In the genomic region with DNA sequence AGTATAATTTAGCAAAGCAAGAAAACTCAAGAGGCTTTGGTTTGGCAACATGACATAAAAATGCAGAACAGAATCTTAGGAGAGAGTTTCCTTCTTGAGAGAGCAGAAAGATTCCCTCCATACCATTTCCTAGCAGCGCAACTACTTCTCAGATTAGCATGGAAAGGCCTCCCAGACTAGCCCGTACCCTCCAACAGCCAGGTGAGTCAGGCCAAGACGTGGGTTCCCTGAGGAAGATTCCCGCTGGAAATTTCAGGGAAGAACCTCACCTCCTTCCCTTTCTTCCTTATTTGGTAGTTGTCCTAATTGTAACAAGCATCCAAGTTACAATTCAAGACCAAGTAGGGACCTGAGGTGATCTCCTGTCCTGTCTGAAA, we compare ENCODE assay signal across 15 cellular contexts. TPM values are rescaled to one million over a fixed set of nuclear protein-coding genes. Genes with fewer than 3 reads are reported as not detected.
DNase-seq lines count a peak whose midpoint lies in the region; ATAC-seq and TF ChIP-seq lines count a peak whose summit lies in the region.
"Had no signal": no experiment of that assay in that cellular context is flagged by ENCODE, and none has a peak within 500 bp of the region (broad histone marks: within the 10 kb centered on the region; RNA-seq: fewer than 3 reads in every experiment).

No MANE protein-coding gene starts in this region.

- H3K4me2 ChIP-seq in SK-N-SH = peak overlapping the region; percentile 74

- H3K36me3 ChIP-seq in SK-N-SH (replicated peaks in 1 of 2; ENCODE audit: control insufficient read depth in 1 of 2, insufficient read depth in 2 of 2, low read length in 1 of 2) (peaks cover 0 to 9% of the 10 kb centered on the region in 2 experiments), brain microvascular endothelial cell (replicated peaks) (peaks cover 63% of the 10 kb centered on the region), mesodermal cell (ENCODE audit: control insufficient read depth, insufficient read depth, low read length) (peaks cover 76% of the 10 kb centered on the region), thyroid gland (no peaks in the 10 kb centered on the region)
- H3K36me3 ChIP-seq in CD8-positive, alpha-beta memory T cell (ENCODE audit: insufficient read depth, low read length) = no peaks in the 10 kb centered on the region
- H3K36me3 ChIP-seq: MG63, right lobe of liver had no signal

- CTCF ChIA-PET in SK-N-SH (lab: Yijun Ruan, JAX) = no interaction called here
- CTCF ChIA-PET in CD8-positive, alpha-beta memory T cell (lab: Charles Lee) = no interaction called here
- CTCF ChIA-PET in activated CD4-positive, alpha-beta memory T cell treated with anti-CD3 and anti-CD28 coated beads for 36 hours (lab: Charles Lee) = no interaction called here

- no peak for TF ChIP-seq RAD21 in SK-N-SH (IDR thresholded peaks at IDR 0.05; ENCODE audit: low read length)

- H3K9me3 ChIP-seq in SK-N-SH (no peaks in the 10 kb centered on the region), mesodermal cell (ENCODE audit: control insufficient read depth, low read length) (no peaks in the 10 kb centered on the region), thyroid gland (no peaks in the 10 kb centered on the region)
- H3K9me3 ChIP-seq in CD8-positive, alpha-beta memory T cell (ENCODE audit: low read length) = no peaks in the 10 kb centered on the region
- H3K9me3 ChIP-seq: MG63, right lobe of liver had no signal

- H4K20me1 ChIP-seq in SK-N-SH (ENCODE audit: insufficient read depth) = no peaks in the 10 kb centered on the region

- TF ChIP-seq EP300 in SK-N-SH (IDR thresholded peaks at IDR 0.05; ENCODE audit: borderline replicate concordance in 1 of 2, low read depth in 1 of 2, low read length in 1 of 2) = no peak

- in situ Hi-C loops in brain microvascular endothelial cell (cut with HindIII; ENCODE audit: low pct_ligation_motif_present, low sequenced_read_pairs) = no loop called here

- H3K9me3 Mint-ChIP-seq in CD8-positive, alpha-beta memory T cell = no peaks in the 10 kb centered on the region
- H3K9me3 Mint-ChIP-seq in activated CD4-positive, alpha-beta memory T cell treated with anti-CD3 and anti-CD28 coated beads for 36 hours = no peaks in the 10 kb centered on the region
- H3K9me3 Mint-ChIP-seq: activated naive CD8-positive, alpha-beta T cell treated with anti-CD3 and anti-CD28 coated beads, Interleukin-2, amount 10 ng/mL, durations not matched to agents 7 days and 5 days; stimulated activated naive CD8-positive, alpha-beta T cell treated with anti-CD3 and anti-CD28 coated beads, Interleukin-15, Interleukin-2, amounts not matched to agents 100 ng/mL and 50 ng/mL, for 24 hours had no signal

- H3K27me3 ChIP-seq in SK-N-SH (ENCODE audit: insufficient read depth) (no peaks in the 10 kb centered on the region), brain microvascular endothelial cell (replicated peaks) (no peaks in the 10 kb centered on the region), thyroid gland (no peaks in the 10 kb centered on the region)
- no peaks in the 10 kb centered on the region for H3K27me3 ChIP-seq in CD8-positive, alpha-beta memory T cell (ENCODE audit: insufficient read depth, low read length, poor library complexity, severe bottlenecking)
- H3K27me3 ChIP-seq: MG63, right lobe of liver had no signal

- H3F3A ChIP-seq in SK-N-SH (replicated peaks; ENCODE audit: insufficient read depth) = peaks cover 60% of the 10 kb centered on the region

- no peak for TF ChIP-seq CTCF in SK-N-SH (IDR thresholded peaks at IDR 0.05)
- TF ChIP-seq CTCF in brain microvascular endothelial cell (IDR thresholded peaks at IDR 0.05; ENCODE audit: low read depth, low read length, missing control alignments) = no peak
- TF ChIP-seq CTCF in thyroid gland (IDR thresholded peaks at IDR 0.05) = no peak

- no peaks in the 10 kb centered on the region for H3K36me3 Mint-ChIP-seq in CD8-positive, alpha-beta memory T cell
- H3K36me3 Mint-ChIP-seq in activated CD4-positive, alpha-beta memory T cell treated with anti-CD3 and anti-CD28 coated beads for 36 hours = no peaks in the 10 kb centered on the region
- H3K36me3 Mint-ChIP-seq: activated naive CD8-positive, alpha-beta T cell treated with anti-CD3 and anti-CD28 coated beads, Interleukin-2, amount 10 ng/mL, durations not matched to agents 7 days and 5 days had no signal

- ATAC-seq in SK-N-SH treated with all-trans-retinoic acid at 6 μM for 48 hours = no peak

- H3K79me2 ChIP-seq in SK-N-SH (ENCODE audit: insufficient read depth) = peaks cover 90% of the 10 kb centered on the region

- DNase-seq in SK-N-SH (no peak), brain microvascular endothelial cell (no peak), thyroid gland (no peak), hippocampal formation (lab: John Stamatoyannopoulos, UW) (no peak)
- no peak for DNase-seq in CD8-positive, alpha-beta memory T cell
- no peak for DNase-seq in activated CD4-positive, alpha-beta memory T cell treated with anti-CD3 and anti-CD28 coated beads for 36 hours
- DNase-seq: activated naive CD8-positive, alpha-beta T cell treated with anti-CD3 and anti-CD28 coated beads, Interleukin-2, amount 10 ng/mL, durations not matched to agents 7 days and 5 days; COR-L47; NCI-H2107; right lobe of liver had no signal

- no peak overlapping the region for H2AFZ ChIP-seq in SK-N-SH (ENCODE audit: low read depth)

- no peak overlapping the region for H3K4me3 ChIP-seq in SK-N-SH (ENCODE audit: low read depth in 2 of 2, low read length in 1 of 2)
- no peak overlapping the region for H3K4me3 ChIP-seq in brain microvascular endothelial cell (ENCODE audit: low read depth, low read length)
- no peak overlapping the region for H3K4me3 ChIP-seq in mesodermal cell (ENCODE audit: extremely low read depth, insufficient read depth, low read length, poor library complexity, severe bottlenecking)
- no peak overlapping the region for H3K4me3 ChIP-seq in thyroid gland (replicated peaks in 1 of 3)
- H3K4me3 ChIP-seq in CD8-positive, alpha-beta memory T cell (ENCODE audit: low read length) = no peak overlapping the region
- H3K4me3 ChIP-seq: MG63, right lobe of liver had no signal

- peaks cover 0 to 4% (median 0%) of the 10 kb centered on the region in 3 donors for H3K4me1 Mint-ChIP-seq in CD8-positive, alpha-beta memory T cell
- peaks cover 5% of the 10 kb centered on the region for H3K4me1 Mint-ChIP-seq in activated CD4-positive, alpha-beta memory T cell treated with anti-CD3 and anti-CD28 coated beads for 36 hours (ENCODE audit: low read depth)

- H3K4me3 Mint-ChIP-seq in CD8-positive, alpha-beta memory T cell = no peak overlapping the region
- H3K4me3 Mint-ChIP-seq in activated CD4-positive, alpha-beta memory T cell treated with anti-CD3 and anti-CD28 coated beads for 36 hours = no peak overlapping the region
- H3K4me3 Mint-ChIP-seq: activated naive CD8-positive, alpha-beta T cell treated with anti-CD3 and anti-CD28 coated beads, Interleukin-2, amount 10 ng/mL, durations not matched to agents 7 days and 5 days; stimulated activated naive CD8-positive, alpha-beta T cell treated with anti-CD3 and anti-CD28 coated beads, Interleukin-15, Interleukin-2, amounts not matched to agents 100 ng/mL and 50 ng/mL, for 24 hours had no signal

- H3K4me1 ChIP-seq in SK-N-SH (ENCODE audit: control insufficient read depth in 1 of 2, insufficient read depth in 2 of 2, low read depth in 1 of 2, low read length in 1 of 2) (peaks cover 15 to 42% of the 10 kb centered on the region in 2 experiments; a peak in 3 of 4 replicates), mesodermal cell (ENCODE audit: control insufficient read depth, insufficient read depth, low read length, poor library complexity, severe bottlenecking) (peaks cover 66% of the 10 kb centered on the region), thyroid gland (peaks cover 81 to 98% of the 10 kb centered on the region in 2 donors)
- no peaks in the 10 kb centered on the region for H3K4me1 ChIP-seq in CD8-positive, alpha-beta memory T cell (ENCODE audit: insufficient read depth, low read length)
- H3K4me1 ChIP-seq: right lobe of liver had no signal

- H3K27me3 Mint-ChIP-seq in CD8-positive, alpha-beta memory T cell = peaks cover 24 to 26% of the 10 kb centered on the region in 2 donors
- H3K27me3 Mint-ChIP-seq in activated CD4-positive, alpha-beta memory T cell treated with anti-CD3 and anti-CD28 coated beads for 36 hours = peaks cover 27% of the 10 kb centered on the region

- TF ChIP-seq POLR2A in thyroid gland (IDR thresholded peaks at IDR 0.05) = no peak

- intact Hi-C loops in thyroid gland (cut with DNase I) = loop anchor here (10.0 kb wide), 1 partner anchor 95 kb away; no protein-coding TSS in a partner anchor
- intact Hi-C loops in activated CD4-positive, alpha-beta memory T cell treated with anti-CD3 and anti-CD28 coated beads for 36 hours (cut with micrococcal nuclease) = no loop called here

- H3K27ac Mint-ChIP-seq in CD8-positive, alpha-beta memory T cell = no peak overlapping the region
- H3K27ac Mint-ChIP-seq in activated CD4-positive, alpha-beta memory T cell treated with anti-CD3 and anti-CD28 coated beads for 36 hours = no peak overlapping the region
- H3K27ac Mint-ChIP-seq: activated naive CD8-positive, alpha-beta T cell treated with anti-CD3 and anti-CD28 coated beads, Interleukin-2, amount 10 ng/mL, durations not matched to agents 7 days and 5 days; stimulated activated naive CD8-positive, alpha-beta T cell treated with anti-CD3 and anti-CD28 coated beads, Interleukin-15, Interleukin-2, amounts not matched to agents 100 ng/mL and 50 ng/mL, for 24 hours had no signal

- H3K9me2 ChIP-seq in SK-N-SH = no peaks in the 10 kb centered on the region

- peak overlapping the region in 1 of 2 experiments; percentile 89; a peak in 2 of 4 replicates for H3K27ac ChIP-seq in SK-N-SH (ENCODE audit: low read depth in 2 of 2, low read length in 1 of 2)
- H3K27ac ChIP-seq in brain microvascular endothelial cell = peak overlapping the region; percentile 72
- peak overlapping the region; percentile 72 for H3K27ac ChIP-seq in mesodermal cell (ENCODE audit: low read depth, low read length, severe bottlenecking)
- peak overlapping the region; percentile 46 to 86 (median 69) for H3K27ac ChIP-seq in thyroid gland
- H3K27ac ChIP-seq in CD8-positive, alpha-beta memory T cell (ENCODE audit: low read depth, low read length) = no peak overlapping the region
- H3K27ac ChIP-seq: HL-60 had no signal

- POLR2A ChIA-PET in SK-N-SH (lab: Yijun Ruan, JAX) = no interaction called here
- POLR2A ChIA-PET in CD8-positive, alpha-beta memory T cell (lab: Charles Lee) = no interaction called here
- POLR2A ChIA-PET in activated CD4-positive, alpha-beta memory T cell treated with anti-CD3 and anti-CD28 coated beads for 36 hours (lab: Charles Lee) = no interaction called here

- 91% methylated on average over 4 of the region's 4 CpGs for WGBS in SK-N-SH (ENCODE audit: low lambda C conversion rate)
- WGBS in mesodermal cell (ENCODE audit: insufficient coverage in 2 of 2), 2 experiments = 75 to 95% methylated on average over 2 to 4 of the region's 4 CpGs
- 63 to 79% methylated on average over 4 of the region's 4 CpGs for WGBS in thyroid gland, 2 donors

- no peak overlapping the region for H3K9ac ChIP-seq in SK-N-SH

RNA-seq across cellular contexts. Expression of a gene that starts 12.3 kb away (rescaled TPM):
- 61.1 and 137 TPM in 2 replicates for polyA plus RNA-seq in SK-N-SH (2012; rRNA removed)
- 42.5 and 60.6 TPM in 2 replicates for polyA plus RNA-seq in SK-N-SH (2012; cell fraction: cytosol; rRNA removed)
- 103 and 166 TPM in 2 replicates for polyA plus RNA-seq in SK-N-SH (2012; cell fraction: nucleus; rRNA removed)
- polyA plus RNA-seq in mesodermal cell (2013, experiment 1 of 2) = 583 TPM
- 545 TPM for polyA plus RNA-seq in mesodermal cell (2013, experiment 2 of 2)
- 100 to 1,000 TPM in 3 of 4 donors, 10 to 100 TPM in 1; 97.6 to 193 (median 131) TPM for total RNA-seq in thyroid gland
- total RNA-seq in CD8-positive, alpha-beta memory T cell = not detected
- polyA plus RNA-seq in CD8-positive, alpha-beta memory T cell = not detected
- not detected for total RNA-seq in activated CD4-positive, alpha-beta memory T cell treated with anti-CD3 and anti-CD28 coated beads for 36 hours
- total RNA-seq: activated naive CD8-positive, alpha-beta T cell treated with anti-CD3 and anti-CD28 coated beads, Interleukin-2, amount 10 ng/mL, durations not matched to agents 7 days and 5 days had no signal

RNA-seq across cellular contexts. Expression of a gene that starts 12.4 kb away (rescaled TPM):
- polyA plus RNA-seq in SK-N-SH (2012; rRNA removed) = 28.2 and 30.3 TPM in 2 replicates
- 28.1 and 32.5 TPM in 2 replicates for polyA plus RNA-seq in SK-N-SH (2012; cell fraction: cytosol; rRNA removed)
- 48.2 and 61.1 TPM in 2 replicates for polyA plus RNA-seq in SK-N-SH (2012; cell fraction: nucleus; rRNA removed)
- 570 TPM for polyA plus RNA-seq in mesodermal cell (2013, experiment 1 of 2)
- polyA plus RNA-seq in mesodermal cell (2013, experiment 2 of 2) = 588 TPM
- 100 to 1,000 TPM in 2 of 4 donors, 10 to 100 TPM in 2; 71.3 to 161 (median 112) TPM for total RNA-seq in thyroid gland
- not detected for total RNA-seq in CD8-positive, alpha-beta memory T cell
- polyA plus RNA-seq in CD8-positive, alpha-beta memory T cell = not detected
- total RNA-seq in activated CD4-positive, alpha-beta memory T cell treated with anti-CD3 and anti-CD28 coated beads for 36 hours = not detected
- total RNA-seq: activated naive CD8-positive, alpha-beta T cell treated with anti-CD3 and anti-CD28 coated beads, Interleukin-2, amount 10 ng/mL, durations not matched to agents 7 days and 5 days had no signal

Comparison
In these comparisons a context has a peak if more than half of its experiments do, and no peak if none do; other contexts are left out.
1. RNA of a gene that starts 12.3 kb away (total RNA-seq): 97.6 to 193 TPM in thyroid gland; not detected in CD8-positive, alpha-beta memory T cell and not detected in activated CD4-positive, alpha-beta memory T cell treated with anti-CD3 and anti-CD28 coated beads for 36 hours; every median in the first group is over 10 times any median in the second.
2. RNA of a gene that starts 12.4 kb away (total RNA-seq): 71.3 to 161 TPM in thyroid gland; not detected in CD8-positive, alpha-beta memory T cell and not detected in activated CD4-positive, alpha-beta memory T cell treated with anti-CD3 and anti-CD28 coated beads for 36 hours; every median in the first group is over 10 times any median in the second.